ENCODE assay signal across 1 cellular context in genomic region chr4:26583865-26584652, GRCh38.
TF ChIP-seq lines count a peak whose summit lies in the region.

Gene TBC1D19 (plus strand): TSS chr4:26584084. CDS start chr4:26584194, 110 bp downstream.

TF ChIP-seq in HepG2, 621 proteins besides CTCF, POLR2A, EP300 and RAD21 (continued from another document and continues in another):
- TF ChIP-seq ZSCAN5A (CRISPR knock-in tag; IDR thresholded peaks at IDR 0.05; ENCODE audit: borderline replicate concordance): no peak
- TF ChIP-seq ZKSCAN8 (CRISPR knock-in tag; IDR thresholded peaks at IDR 0.05; ENCODE audit: borderline replicate concordance): peak; percentile 62; the same call in 1 of the 2 replicates
- TF ChIP-seq HOXA5 (CRISPR knock-in tag; IDR thresholded peaks at IDR 0.05): peak; percentile 49; the same call in 1 of the 2 replicates
- TF ChIP-seq ZNF138 (CRISPR knock-in tag; IDR thresholded peaks at IDR 0.05; ENCODE audit: low read depth): no peak
- no peak for TF ChIP-seq HNRNPUL1 (IDR thresholded peaks at IDR 0.05; ENCODE audit: low read depth, low read length)
- no peak for TF ChIP-seq BATF2 (CRISPR knock-in tag; IDR thresholded peaks at IDR 0.05)
- no peak for TF ChIP-seq USF2 (IDR thresholded peaks at IDR 0.05; ENCODE audit: low read depth, low read length)
- no peak; the same call in 1 of the 2 replicates for TF ChIP-seq USF2 (CRISPR knock-in tag; IDR thresholded peaks at IDR 0.05; ENCODE audit: borderline replicate concordance)
- peak; percentile 69 for TF ChIP-seq GABPA (IDR thresholded peaks at IDR 0.05; ENCODE audit: low read depth, low read length)
- TF ChIP-seq GABPA (CRISPR knock-in tag; IDR thresholded peaks at IDR 0.05; ENCODE audit: low read depth): peak; percentile 89
- TF ChIP-seq MAFF (IDR thresholded peaks at IDR 0.05; ENCODE audit: low read depth, low read length): no peak
- TF ChIP-seq NCOA1 (CRISPR knock-in tag; IDR thresholded peaks at IDR 0.05): no peak
- peak; percentile 67 for TF ChIP-seq ZNF407 (CRISPR knock-in tag; IDR thresholded peaks at IDR 0.05; ENCODE audit: not compliant biosample characterization)
- no peak for TF ChIP-seq SOX6 (IDR thresholded peaks at IDR 0.05)
- peak; percentile 61; the same call in 1 of the 2 replicates for TF ChIP-seq SOX6 (CRISPR knock-in tag; IDR thresholded peaks at IDR 0.05)
- peak; percentile 75 for TF ChIP-seq ZBTB7A (CRISPR knock-in tag; IDR thresholded peaks at IDR 0.05)
- TF ChIP-seq TBL1XR1 (IDR thresholded peaks at IDR 0.05; ENCODE audit: borderline replicate concordance, low read length, partially characterized antibody): peak; percentile 86
- TF ChIP-seq TRAFD1 (CRISPR knock-in tag; IDR thresholded peaks at IDR 0.05; ENCODE audit: borderline replicate concordance): no peak
- no peak for TF ChIP-seq CHD2 (IDR thresholded peaks at IDR 0.05; ENCODE audit: low read depth, low read length)
- TF ChIP-seq BRCA1 (CRISPR knock-in tag; IDR thresholded peaks at IDR 0.05): no peak
- TF ChIP-seq ZXDC (CRISPR knock-in tag; IDR thresholded peaks at IDR 0.05): peak; percentile 69; the same call in 1 of the 2 replicates
- no peak for TF ChIP-seq HIC2 (CRISPR knock-in tag; IDR thresholded peaks at IDR 0.05; ENCODE audit: low read depth)
- TF ChIP-seq SMARCC2 (IDR thresholded peaks at IDR 0.05): no peak
- TF ChIP-seq ZNF678 (CRISPR knock-in tag; IDR thresholded peaks at IDR 0.05): 0 out of 2 replicates have a peak, but pooled peaks have one; percentile 21
- no peak for TF ChIP-seq GPBP1L1 (CRISPR knock-in tag; IDR thresholded peaks at IDR 0.05)
- TF ChIP-seq ZNF501 (CRISPR knock-in tag; IDR thresholded peaks at IDR 0.05): peak; percentile 78
